Comparison of ENCODE assay signal across 8 cellular contexts in genomic region chr1:243596441-243597183, GRCh38.
DNase-seq lines count a peak whose midpoint lies in the region; ATAC-seq and TF ChIP-seq lines count a peak whose summit lies in the region.

No MANE protein-coding gene starts in this region.

- intact Hi-C loops in colonic mucosa (cut with DNase I), result no loop called here

- peak; percentile 96 for ATAC-seq in GM18873 (IDR thresholded peaks at IDR 0.05; ENCODE audit: low FRiP score, unreplicated experiment)
- ATAC-seq in HG03060 (IDR thresholded peaks at IDR 0.05; ENCODE audit: low read depth, unreplicated experiment), result peak; percentile 97

- H3K27ac ChIP-seq in colonic mucosa, result no peak overlapping the region

- H3K36me3 ChIP-seq in colonic mucosa, result no peaks in the 10 kb centered on the region

- DNase-seq in AG08396 (ENCODE audit: low spot score) (peak; percentile 58), SIG-M5 treated with dmso at 0.1 percent for 504 hours (lab: John Stamatoyannopoulos, UW; ENCODE audit: unreplicated experiment) (peak; percentile 88), fibroblast of pulmonary artery (ENCODE audit: low read depth) (peak; percentile 94), COR-L47 (lab: John Stamatoyannopoulos, UW) (no peak), colonic mucosa (no peak), DMS53 treated with DMSO at 0.1 percent for 48 hours (lab: John Stamatoyannopoulos, UW; ENCODE audit: unreplicated experiment) (no peak)

- no peaks in the 10 kb centered on the region for H3K4me1 ChIP-seq in colonic mucosa

- no peak overlapping the region for H3K9ac ChIP-seq in colonic mucosa (ENCODE audit: low read depth in 2 of 2, low read length in 2 of 2)

- H3K9me3 ChIP-seq in colonic mucosa, result no peaks in the 10 kb centered on the region

- no peak overlapping the region for H3K4me3 ChIP-seq in fibroblast of pulmonary artery (replicated peaks; ENCODE audit: low read depth, low read length)
- H3K4me3 ChIP-seq in colonic mucosa, result no peak overlapping the region

- H3K27me3 ChIP-seq in colonic mucosa, result no peaks in the 10 kb centered on the region

- TF ChIP-seq CTCF in fibroblast of pulmonary artery (IDR thresholded peaks at IDR 0.05; ENCODE audit: low read length, missing control alignments), result no peak
- TF ChIP-seq CTCF in colonic mucosa (IDR thresholded peaks at IDR 0.05), result no peak

Comparison
In these comparisons a context has a peak if more than half of its experiments do, and no peak if none do; other contexts are left out.
1. DNase-seq: peak in AG08396 (single experiment), SIG-M5 treated with dmso at 0.1 percent for 504 hours (single experiment) and fibroblast of pulmonary artery (single experiment); none in COR-L47 (single experiment), colonic mucosa (single experiment) and DMS53 treated with DMSO at 0.1 percent for 48 hours (single experiment).